ENCODE assay signal across 23 cellular contexts in genomic region chr7:13115829-13116228, GRCh38.
DNase-seq lines count a peak whose midpoint lies in the region; ATAC-seq, FAIRE-seq and TF ChIP-seq lines count a peak whose summit lies in the region.
"Had no signal": no experiment of that assay in that cellular context is flagged by ENCODE, and none has a peak within 500 bp of the region (broad histone marks: within the 10 kb centered on the region; RNA-seq: fewer than 3 reads in every experiment).

No MANE protein-coding gene starts in this region.

- TF ChIP-seq RAD21 in A549 (conservative IDR thresholded peaks at IDR 0.05 in 1 of 2, IDR thresholded peaks at IDR 0.05 in 1 of 2) (no peak), HCT116 (IDR thresholded peaks at IDR 0.05; ENCODE audit: low read depth) (no peak), K562 (CRISPR knock-in tag; conservative IDR thresholded peaks at IDR 0.05 in 1 of 2, IDR thresholded peaks at IDR 0.05 in 1 of 2) (no peak)

- no peaks in the 10 kb centered on the region for H3K36me3 ChIP-seq in HCT116 (ENCODE audit: control insufficient read depth in 1 of 2, insufficient read depth in 2 of 2, low read length in 2 of 2)
- H3K36me3 ChIP-seq in K562 (ENCODE audit: control insufficient read depth, insufficient read depth, low read length), result no peaks in the 10 kb centered on the region
- H3K36me3 ChIP-seq in neuron (ENCODE audit: insufficient read depth, low read length), result no peaks in the 10 kb centered on the region
- no peaks in the 10 kb centered on the region for H3K36me3 ChIP-seq in PC-3 (ENCODE audit: low read depth, low read length)
- H3K36me3 ChIP-seq in endodermal cell (ENCODE audit: control insufficient read depth, insufficient read depth, low read length), result no peaks in the 10 kb centered on the region
- H3K36me3 ChIP-seq: MG63 had no signal

- no peaks in the 10 kb centered on the region for H3K9me3 Mint-ChIP-seq in stimulated activated naive B cell treated with anti-CD40 and anti-IgM and Interleukin-4, amounts not matched to agents 10 μg/mL and 1 μg/mL and 100 μg/mL, for 72 hours
- peaks cover 2% of the 10 kb centered on the region for H3K9me3 Mint-ChIP-seq in endodermal cell
- H3K9me3 Mint-ChIP-seq: CD4-positive, alpha-beta memory T cell; HFFc6 had no signal

- H3K27me3 ChIP-seq in HCT116 (ENCODE audit: insufficient read depth, low read length) (no peaks in the 10 kb centered on the region), K562 (ENCODE audit: control insufficient read depth in 2 of 2, insufficient read depth in 2 of 2, low read length in 2 of 2) (no peaks in the 10 kb centered on the region), neuron (ENCODE audit: insufficient read depth, low read length) (no peaks in the 10 kb centered on the region), PC-3 (ENCODE audit: low read length) (no peaks in the 10 kb centered on the region), endodermal cell (ENCODE audit: control insufficient read depth, insufficient read depth, low read length, poor library complexity, severe bottlenecking) (no peaks in the 10 kb centered on the region)
- H3K27me3 ChIP-seq: MG63 had no signal

- no peak overlapping the region for H3K9ac ChIP-seq in HCT116 (ENCODE audit: low read length)
- H3K9ac ChIP-seq in K562 (ENCODE audit: insufficient read depth in 1 of 2, low read depth in 2 of 2, low read length in 2 of 2), result no peak overlapping the region
- no peak overlapping the region for H3K9ac ChIP-seq in PC-3 (ENCODE audit: low read length)
- H3K9ac ChIP-seq in endodermal cell (ENCODE audit: extremely low read depth, low read length, poor library complexity, severe bottlenecking), result no peak overlapping the region

- H3K4me1 Mint-ChIP-seq in stimulated activated naive B cell treated with anti-CD40 and anti-IgM and Interleukin-4, amounts not matched to agents 10 μg/mL and 1 μg/mL and 100 μg/mL, for 72 hours, result no peaks in the 10 kb centered on the region
- H3K4me1 Mint-ChIP-seq in endodermal cell, result peaks cover 22% of the 10 kb centered on the region
- H3K4me1 Mint-ChIP-seq: CD4-positive, alpha-beta memory T cell had no signal

- intact Hi-C loops in HCT116 (cut with micrococcal nuclease), result loop anchor here (5.0 kb wide), 2 partner anchors 74 to 474 kb away; no protein-coding TSS in a partner anchor
- intact Hi-C loops in K562 (cut with micrococcal nuclease), result loop anchor here (2.0 to 5.0 kb wide), 3 partner anchors 385 to 479 kb away; partner anchors contain the start of gene ARL4A
- intact Hi-C loops in PC-3 (cut with micrococcal nuclease), result loop anchor here (2.0 to 5.0 kb wide), 4 partner anchors 147 to 477 kb away; no protein-coding TSS in a partner anchor

- H2AFZ ChIP-seq in HCT116 (ENCODE audit: low read depth, low read length, poor library complexity, severe bottlenecking) (peak overlapping the region; percentile 11), K562 (ENCODE audit: low read depth, low read length) (0 out of 2 replicates have a peak overlapping the region, but pooled peaks have one; percentile 18), neuron (ENCODE audit: low read depth, low read length) (peak overlapping the region; percentile 62), PC-3 (ENCODE audit: low read length) (no peak overlapping the region)

- peaks cover 20% of the 10 kb centered on the region; the same call in 2 of the 3 replicates for H3K4me1 ChIP-seq in A549
- peaks cover 0 to 19% of the 10 kb centered on the region in 2 experiments; a peak in 1 of 4 replicates for H3K4me1 ChIP-seq in HCT116 (ENCODE audit: control insufficient read depth in 1 of 2, insufficient read depth in 2 of 2, low read length in 2 of 2)
- H3K4me1 ChIP-seq in K562 (replicated peaks in 1 of 2; ENCODE audit: control insufficient read depth in 2 of 2, insufficient read depth in 2 of 2, low read length in 2 of 2), result peaks cover 0 to 11% of the 10 kb centered on the region in 2 experiments; a peak in 2 of 5 replicates
- H3K4me1 ChIP-seq in neuron (ENCODE audit: insufficient read depth, low read length), result peaks cover 31% of the 10 kb centered on the region
- H3K4me1 ChIP-seq in PC-3 (ENCODE audit: insufficient read depth, low read length), result peaks cover 10% of the 10 kb centered on the region
- H3K4me1 ChIP-seq in endodermal cell (ENCODE audit: control insufficient read depth, insufficient read depth, low read length), result peaks cover 9% of the 10 kb centered on the region

- no peak; a peak in 1 of 6 replicates for ATAC-seq in A549
- ATAC-seq in HCT116, result no peak
- ATAC-seq in K562, result peak; percentile 75
- ATAC-seq in stimulated activated naive B cell treated with anti-CD40 and anti-IgM and Interleukin-4, amounts not matched to agents 10 μg/mL and 1 μg/mL and 100 μg/mL, for 72 hours (replicated peaks), result no peak
- ATAC-seq in PC-3, result no peak

- FAIRE-seq in A549 (lab: Jason Lieb, UNC), result peak; percentile 68
- FAIRE-seq in K562 (lab: Jason Lieb, UNC), result no peak
- FAIRE-seq: GM12891 had no signal

- H3K27ac ChIP-seq in A549, result peak overlapping the region in 1 of 2 experiments; percentile 46; a peak in 1 of 6 replicates
- no peak overlapping the region for H3K27ac ChIP-seq in HCT116 (ENCODE audit: low read depth, low read length)
- H3K27ac ChIP-seq in K562 (ENCODE audit: extremely low read depth, low read depth, low read length), result no peak overlapping the region
- H3K27ac ChIP-seq in PC-3 (ENCODE audit: low read length), result no peak overlapping the region
- H3K27ac ChIP-seq in endodermal cell (ENCODE audit: low read depth, low read length), result no peak overlapping the region

- no peak for TF ChIP-seq CTCF in A549 (IDR thresholded peaks at IDR 0.05)
- TF ChIP-seq CTCF in HCT116 (IDR thresholded peaks at IDR 0.05 in 2 of 3, conservative IDR thresholded peaks at IDR 0.05 in 1 of 3; ENCODE audit: borderline replicate concordance in 1 of 3, insufficient read depth in 1 of 3, low read depth in 2 of 3, low read length in 2 of 3), result no peak
- TF ChIP-seq CTCF in K562 (IDR thresholded peaks at IDR 0.05 in 2 of 3, conservative IDR thresholded peaks at IDR 0.05 in 1 of 3; ENCODE audit: insufficient read depth in 2 of 3, low read depth in 1 of 3, low read length in 3 of 3), result no peak
- TF ChIP-seq CTCF in PC-3 (conservative IDR thresholded peaks at IDR 0.05; ENCODE audit: low read depth, low read length), result no peak
- no peak for TF ChIP-seq CTCF in endodermal cell (conservative IDR thresholded peaks at IDR 0.05)

- RAD21 ChIA-PET in HCT116 (lab: Charles Lee; ENCODE audit: low non-redundant PET in 1 of 2, low total read pairs in 2 of 2, uncharacterized antibody in 2 of 2, unreplicated experiment in 2 of 2), result interaction anchor here in 1 of 2 experiments (1.2 kb wide), 1 partner anchor 429 kb away, joined by 3 read pairs; no protein-coding TSS in a partner anchor

- no peaks in the 10 kb centered on the region for H3K9me1 ChIP-seq in K562 (ENCODE audit: control insufficient read depth, insufficient read depth, low read length)

- H3K79me2 ChIP-seq in HCT116 (ENCODE audit: insufficient read depth, low read length) (no peaks in the 10 kb centered on the region), K562 (ENCODE audit: control insufficient read depth, insufficient read depth, low read length) (no peaks in the 10 kb centered on the region), PC-3 (ENCODE audit: low read length) (no peaks in the 10 kb centered on the region)

- no peaks in the 10 kb centered on the region for H3F3A ChIP-seq in PC-3 (ENCODE audit: low read length, unreplicated experiment)

- H3K9me3 ChIP-seq in A549 (peaks cover 2% of the 10 kb centered on the region; the same call in 1 of the 3 replicates), HCT116 (ENCODE audit: control insufficient read depth in 1 of 2, insufficient read depth in 1 of 2, low read depth in 1 of 2, low read length in 2 of 2) (no peaks in the 10 kb centered on the region), K562 (replicated peaks; ENCODE audit: control insufficient read depth, insufficient read depth, low read depth, low read length) (no peaks in the 10 kb centered on the region), neuron (ENCODE audit: low read length) (no peaks in the 10 kb centered on the region), PC-3 (ENCODE audit: low read length) (no peaks in the 10 kb centered on the region), endodermal cell (ENCODE audit: control insufficient read depth, low read length) (peaks cover 8% of the 10 kb centered on the region)

- H3K27ac Mint-ChIP-seq in stimulated activated naive B cell treated with anti-CD40 and anti-IgM and Interleukin-4, amounts not matched to agents 10 μg/mL and 1 μg/mL and 100 μg/mL, for 72 hours, result no peak overlapping the region
- H3K27ac Mint-ChIP-seq in endodermal cell, result no peak overlapping the region
- H3K27ac Mint-ChIP-seq: CD4-positive, alpha-beta memory T cell; HFFc6 had no signal

- H3K9me2 ChIP-seq in HCT116 (ENCODE audit: insufficient read depth) (no peaks in the 10 kb centered on the region), PC-3 (replicated peaks; ENCODE audit: low read length) (no peaks in the 10 kb centered on the region)

- no peak for TF ChIP-seq EP300 in A549 (IDR thresholded peaks at IDR 0.05)
- TF ChIP-seq EP300 in K562 (IDR thresholded peaks at IDR 0.05; ENCODE audit: low read length), result no peak

- POLR2A ChIA-PET in A549 (lab: Yijun Ruan, JAX), result interaction anchor here (1.3 to 2.7 kb wide), 2 partner anchors 400 to 429 kb away, joined by 3 to 15 read pairs; partner anchors contain the start of gene ARL4A
- POLR2A ChIA-PET in HCT116 (lab: Charles Lee), result no interaction called here
- POLR2A ChIA-PET in K562 (lab: Yijun Ruan, JAX), result interaction anchor here (0.6 to 1.2 kb wide), 5 partner anchors 24 to 426 kb away, joined by 3 to 5 read pairs (median 3); no protein-coding TSS in a partner anchor
- POLR2A ChIA-PET in PC-3 (lab: Charles Lee; ENCODE audit: unreplicated experiment), result no interaction called here

- H3K4me2 ChIP-seq in A549, result peak overlapping the region; percentile 30; the same call in 2 of the 3 replicates
- H3K4me2 ChIP-seq in HCT116 (ENCODE audit: low read length), result no peak overlapping the region
- H3K4me2 ChIP-seq in K562 (ENCODE audit: insufficient read depth, low read length), result no peak overlapping the region
- H3K4me2 ChIP-seq in PC-3 (ENCODE audit: low read length), result no peak overlapping the region

- TF ChIP-seq POLR2A in A549 (IDR thresholded peaks at IDR 0.05; ENCODE audit: low read length) (no peak), HCT116 (IDR thresholded peaks at IDR 0.05; ENCODE audit: borderline replicate concordance, extremely low read depth, insufficient read depth, insufficient read length) (no peak), K562 (conservative IDR thresholded peaks at IDR 0.05) (no peak)

- H3K4me3 Mint-ChIP-seq in stimulated activated naive B cell treated with anti-CD40 and anti-IgM and Interleukin-4, amounts not matched to agents 10 μg/mL and 1 μg/mL and 100 μg/mL, for 72 hours, result no peak overlapping the region
- H3K4me3 Mint-ChIP-seq in endodermal cell, result no peak overlapping the region
- H3K4me3 Mint-ChIP-seq: CD4-positive, alpha-beta memory T cell; HFFc6 had no signal

- H3K27me3 Mint-ChIP-seq in stimulated activated naive B cell treated with anti-CD40 and anti-IgM and Interleukin-4, amounts not matched to agents 10 μg/mL and 1 μg/mL and 100 μg/mL, for 72 hours, result no peaks in the 10 kb centered on the region
- H3K27me3 Mint-ChIP-seq in endodermal cell (ENCODE audit: insufficient read depth), result no peaks in the 10 kb centered on the region

- H3K36me3 Mint-ChIP-seq in stimulated activated naive B cell treated with anti-CD40 and anti-IgM and Interleukin-4, amounts not matched to agents 10 μg/mL and 1 μg/mL and 100 μg/mL, for 72 hours, result no peaks in the 10 kb centered on the region
- H3K36me3 Mint-ChIP-seq in endodermal cell (ENCODE audit: low read depth), result no peaks in the 10 kb centered on the region
- H3K36me3 Mint-ChIP-seq: CD4-positive, alpha-beta memory T cell had no signal

- no TSS peak for BruUV-seq in HCT116 (replicated peaks; lab: Mats Ljungman, UMichigan)
- no TSS peak for BruUV-seq in K562 (replicated peaks; lab: Mats Ljungman, UMichigan)
- no TSS peak for BruUV-seq in PC-3 (replicated peaks; lab: Mats Ljungman, UMichigan)

- H4K20me1 ChIP-seq in HCT116 (ENCODE audit: insufficient read depth) (no peaks in the 10 kb centered on the region), K562 (replicated peaks; ENCODE audit: control insufficient read depth, insufficient read depth, low read length) (no peaks in the 10 kb centered on the region), PC-3 (ENCODE audit: low read length) (no peaks in the 10 kb centered on the region)

- CTCF ChIA-PET in A549 (lab: Yijun Ruan, JAX) (interaction anchor here (0.7 to 5.4 kb wide), 5 partner anchors 9 to 433 kb away, joined by 3 to 80 read pairs (median 3); partner anchors contain the start of gene ARL4A), HCT116 (lab: Charles Lee) (interaction anchor here (5.4 kb wide), 1 partner anchor 429 kb away, joined by 28 read pairs; the partner anchor contains the start of gene ARL4A), K562 (lab: Yijun Ruan, JAX; ENCODE audit: low intra/inter-chr PET ratio) (no interaction called here), PC-3 (lab: Charles Lee) (interaction anchor here (1.5 kb wide), 1 partner anchor 429 kb away, joined by 5 read pairs; the partner anchor contains the start of gene ARL4A)

- in situ Hi-C loops in K562 (cut with MboI), result no loop called here

- H3K4me3 ChIP-seq in A549 (no peak overlapping the region), HCT116 (replicated peaks in 1 of 2; ENCODE audit: low read depth in 1 of 2, low read length in 2 of 2) (no peak overlapping the region), K562 (no peak overlapping the region), neuron (ENCODE audit: low read length) (no peak overlapping the region), PC-3 (ENCODE audit: low read length) (no peak overlapping the region), endodermal cell (ENCODE audit: low read length) (no peak overlapping the region)
- H3K4me3 ChIP-seq: MG63 had no signal

- DNase-seq in A549 (ENCODE audit: low read depth in 1 of 2, low spot score in 1 of 2) (no peak), HCT116 (ENCODE audit: low read depth, low spot score) (no peak), K562 (ENCODE audit: extremely low read depth in 1 of 4, low spot score in 3 of 4) (peak in 1 of 4 experiments; percentile 16), activated T-cell treated with anti-CD3 and anti-CD28 coated beads for 4 hours (no peak), PC-3 (no peak), endodermal cell (no peak)
- DNase-seq in stimulated activated naive B cell treated with anti-CD40 and anti-IgM and Interleukin-4, amounts not matched to agents 10 μg/mL and 1 μg/mL and 100 μg/mL, for 72 hours, result no peak
- DNase-seq: 8988T; Calu3; CD4-positive, alpha-beta memory T cell; GOT3; HFFc6; Kasumi-1; MG63; NCI-H1048; NCI-H1436; NCI-H2029; NCI-H446; NCI-H526 treated with DMSO at 0.1 percent for 48 hours; NK-92 treated with Interleukin-12 subunit alpha and Interleukin-12 subunit beta, amount 100 ng/mL, for 24 hours; Right ventricle myocardium superior had no signal

Comparison
In these comparisons a context has a peak if more than half of its experiments do, and no peak if none do; other contexts are left out.
1. POLR2A ChIA-PET loops: an anchor here in A549 (1.3 to 2.7 kb wide) and K562 (0.6 to 1.2 kb wide); none called in HCT116 and PC-3.
2. Of the 35 proteins assayed by ChIP-seq in both K562 and A549: peak only in K562: none; only in A549: none; in both: MAFK; in neither: 34.